ENCODE assay signal across 8 cellular contexts in the genomic region with DNA sequence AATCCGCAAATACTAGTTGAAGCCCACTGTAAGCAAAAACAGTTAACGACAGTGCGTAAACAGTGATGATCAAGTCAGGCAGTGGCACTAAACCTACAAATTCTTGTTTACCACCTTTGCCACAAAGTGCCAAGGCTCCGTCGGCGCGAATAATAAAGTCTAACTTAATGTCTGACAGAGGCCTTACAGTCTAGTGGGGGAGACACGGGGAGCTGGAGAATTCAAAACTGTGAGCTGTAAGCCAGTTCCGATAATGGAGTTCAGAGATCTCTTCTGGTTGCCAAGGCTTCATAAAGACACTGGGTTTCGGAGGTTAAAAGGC. TPM values are rescaled to one million over a fixed set of nuclear protein-coding genes. Genes with fewer than 3 reads are reported as not detected.
DNase-seq lines count a peak whose midpoint lies in the region; ATAC-seq and TF ChIP-seq lines count a peak whose summit lies in the region.

No MANE protein-coding gene starts in this region.

- no peaks in the 10 kb centered on the region for H3K9me3 ChIP-seq in Caco-2
- H3K9me3 ChIP-seq in RWPE2 (ENCODE audit: severe bottlenecking): no peaks in the 10 kb centered on the region
- H3K9me3 ChIP-seq in prostate gland: no peaks in the 10 kb centered on the region

- H3K27me3 ChIP-seq in Caco-2 (replicated peaks; ENCODE audit: control insufficient read depth, insufficient read depth, low read length) (no peaks in the 10 kb centered on the region), RWPE2 (ENCODE audit: insufficient read depth, poor library complexity, severe bottlenecking) (no peaks in the 10 kb centered on the region), prostate gland (replicated peaks; ENCODE audit: insufficient read depth) (no peaks in the 10 kb centered on the region)

- no peak for DNase-seq in Caco-2
- no peak for DNase-seq in RWPE2 (ENCODE audit: low spot score)
- no peak for DNase-seq in epithelial cell of prostate (ENCODE audit: low read depth, low spot score)
- no peak for DNase-seq in prostate gland (ENCODE audit: low spot score)
- DNase-seq in COR-L47 (lab: John Stamatoyannopoulos, UW): no peak
- DNase-seq in stimulated activated CD4-positive, alpha-beta T cell treated with anti-CD3 and anti-CD28 coated beads, Interleukin-2, amount 100 ng/mL, for 48 hours: no peak
- DNase-seq in inferior parietal cortex (ENCODE audit: extremely low spot score): no peak

- CTCF ChIA-PET in Caco-2 (lab: Charles Lee): no interaction called here

- POLR2A ChIA-PET in Caco-2 (lab: Charles Lee): no interaction called here

- peak overlapping the region; percentile 98 for H3K27ac Mint-ChIP-seq in Caco-2 (ENCODE audit: unreplicated experiment)

- H3K4me1 ChIP-seq in Caco-2: peaks cover 54% of the 10 kb centered on the region
- peaks cover 40% of the 10 kb centered on the region for H3K4me1 ChIP-seq in RWPE2 (ENCODE audit: insufficient read depth, poor library complexity, severe bottlenecking)
- H3K4me1 ChIP-seq in prostate gland (replicated peaks): no peaks in the 10 kb centered on the region

- BruUV-seq in Caco-2 (replicated peaks; lab: Mats Ljungman, UMichigan): no TSS peak

- no peaks in the 10 kb centered on the region for H3K27me3 Mint-ChIP-seq in Caco-2 (ENCODE audit: insufficient read depth, unreplicated experiment)

- H3K4me1 Mint-ChIP-seq in Caco-2 (ENCODE audit: low read depth, unreplicated experiment): peaks cover 55% of the 10 kb centered on the region

- H3K9me3 Mint-ChIP-seq in Caco-2 (ENCODE audit: unreplicated experiment): no peaks in the 10 kb centered on the region

- TF ChIP-seq POLR2A in prostate gland (IDR thresholded peaks at IDR 0.05): no peak

- peak overlapping the region; percentile 87 for H3K4me3 Mint-ChIP-seq in Caco-2 (ENCODE audit: unreplicated experiment)

- H3K36me3 ChIP-seq in Caco-2 (ENCODE audit: control insufficient read depth, insufficient read depth, low read length) (no peaks in the 10 kb centered on the region), RWPE2 (ENCODE audit: low read depth) (peaks cover 11% of the 10 kb centered on the region; the same call in 1 of the 2 replicates), prostate gland (no peaks in the 10 kb centered on the region)

- H3K27ac ChIP-seq in RWPE2 (ENCODE audit: poor library complexity, severe bottlenecking) (peak overlapping the region; percentile 72), epithelial cell of prostate (peak overlapping the region; percentile 83), prostate gland (peak overlapping the region in 1 of 2 donors; percentile 88)

- H3K4me3 ChIP-seq in Caco-2 (ENCODE audit: low read depth, low read length) (no peak overlapping the region), RWPE2 (ENCODE audit: severe bottlenecking) (peak overlapping the region; percentile 50), prostate gland (peak overlapping the region; percentile 80 to 81)

- H3K36me3 Mint-ChIP-seq in Caco-2 (ENCODE audit: insufficient read depth, unreplicated experiment): peaks cover 24% of the 10 kb centered on the region

- ATAC-seq in RWPE2 (ENCODE audit: low read depth): no peak
- no peak for ATAC-seq in GM18861 (IDR thresholded peaks at IDR 0.05; ENCODE audit: unreplicated experiment)

- TF ChIP-seq CTCF in Caco-2 (IDR thresholded peaks at IDR 0.05; ENCODE audit: insufficient read depth in 1 of 2, low read depth in 1 of 2, low read length in 1 of 2, severe bottlenecking in 1 of 2, unreplicated experiment in 1 of 2) (no peak), RWPE2 (IDR thresholded peaks at IDR 0.05; ENCODE audit: poor library complexity, severe bottlenecking) (no peak), prostate gland (IDR thresholded peaks at IDR 0.05) (no peak)

- WGBS in prostate gland: 67% methylated on average over 10 of the region's 10 CpGs

- intact Hi-C loops in Caco-2 (cut with micrococcal nuclease; ENCODE audit: unreplicated experiment): loop anchor here (1.0 kb wide), 1 partner anchor 10 kb away; no protein-coding TSS in a partner anchor
- intact Hi-C loops in prostate gland (cut with DNase I): no loop called here

RNA-seq across cellular contexts. Expression of a gene that starts 0.3 kb away (rescaled TPM):
- 36.1 and 38.0 TPM in 2 replicates for total RNA-seq in Caco-2 (2022)
- total RNA-seq in prostate gland: 10 to 100 TPM; 16.6 to 36.6 TPM
